Comparison of ENCODE assay signal across 17 cellular contexts in genomic region chr16:53933407-53933806, GRCh38.
"Had no signal": no experiment of that assay in that cellular context is flagged by ENCODE, and none has a peak within 500 bp of the region (broad histone marks: within the 10 kb centered on the region; RNA-seq: fewer than 3 reads in every experiment).

No MANE protein-coding gene starts in this region.

- H3K27ac ChIP-seq: brain microvascular endothelial cell, lower lobe of right lung, right lobe of liver, suprapubic skin, upper lobe of left lung had no signal

- ATAC-seq: left cardiac atrium, right lobe of liver, WTC11 had no signal

- H3K36me3 ChIP-seq: brain microvascular endothelial cell had no signal

- H3K4me1 ChIP-seq: lower lobe of right lung, right lobe of liver, suprapubic skin, upper lobe of left lung had no signal

- H3K9me3 Mint-ChIP-seq: activated naive CD8-positive, alpha-beta T cell treated with anti-CD3 and anti-CD28 coated beads, Interleukin-2, amount 10 ng/mL, durations not matched to agents 7 days and 5 days; neural crest cell; stimulated activated naive CD8-positive, alpha-beta T cell treated with anti-CD3 and anti-CD28 coated beads, Interleukin-15, Interleukin-2, amounts not matched to agents 100 ng/mL and 50 ng/mL, for 24 hours; WTC11 had no signal

- H3K4me3 Mint-ChIP-seq: activated naive CD8-positive, alpha-beta T cell treated with anti-CD3 and anti-CD28 coated beads, Interleukin-2, amount 10 ng/mL, durations not matched to agents 7 days and 5 days; neural crest cell; stimulated activated naive CD8-positive, alpha-beta T cell treated with anti-CD3 and anti-CD28 coated beads, Interleukin-15, Interleukin-2, amounts not matched to agents 100 ng/mL and 50 ng/mL, for 24 hours; WTC11 had no signal

- H3K27me3 Mint-ChIP-seq: activated naive CD8-positive, alpha-beta T cell treated with anti-CD3 and anti-CD28 coated beads, Interleukin-2, amount 10 ng/mL, durations not matched to agents 7 days and 5 days; stimulated activated naive CD8-positive, alpha-beta T cell treated with anti-CD3 and anti-CD28 coated beads, Interleukin-15, Interleukin-2, amounts not matched to agents 100 ng/mL and 50 ng/mL, for 24 hours had no signal

- H3K36me3 Mint-ChIP-seq: WTC11 had no signal

- DNase-seq: activated CD4-positive, alpha-beta T cell treated with anti-CD3 and anti-CD28 coated beads for 4 hours; activated CD8-positive, alpha-beta memory T cell treated with anti-CD3 and anti-CD28 coated beads, Interleukin-2, amount 50 U/mL, for 48 hours; activated naive CD4-positive, alpha-beta T cell; activated naive CD8-positive, alpha-beta T cell treated with anti-CD3 and anti-CD28 coated beads, Interleukin-2, amount 10 ng/mL, durations not matched to agents 7 days and 5 days; brain microvascular endothelial cell; cerebellar nuclear complex; dermis blood vessel endothelial cell; erythroblast; left cardiac atrium; lower lobe of right lung; right lobe of liver; upper lobe of left lung had no signal

- H3K27ac Mint-ChIP-seq: activated naive CD8-positive, alpha-beta T cell treated with anti-CD3 and anti-CD28 coated beads, Interleukin-2, amount 10 ng/mL, durations not matched to agents 7 days and 5 days; stimulated activated naive CD8-positive, alpha-beta T cell treated with anti-CD3 and anti-CD28 coated beads, Interleukin-15, Interleukin-2, amounts not matched to agents 100 ng/mL and 50 ng/mL, for 24 hours; WTC11 had no signal

- H3K4me3 ChIP-seq: lower lobe of right lung, right lobe of liver, smooth muscle cell, suprapubic skin, upper lobe of left lung had no signal

- H3K9me3 ChIP-seq: lower lobe of right lung, right lobe of liver, suprapubic skin, upper lobe of left lung had no signal

- H3K27me3 ChIP-seq: brain microvascular endothelial cell, right lobe of liver, suprapubic skin, upper lobe of left lung had no signal
